In the genomic region with DNA sequence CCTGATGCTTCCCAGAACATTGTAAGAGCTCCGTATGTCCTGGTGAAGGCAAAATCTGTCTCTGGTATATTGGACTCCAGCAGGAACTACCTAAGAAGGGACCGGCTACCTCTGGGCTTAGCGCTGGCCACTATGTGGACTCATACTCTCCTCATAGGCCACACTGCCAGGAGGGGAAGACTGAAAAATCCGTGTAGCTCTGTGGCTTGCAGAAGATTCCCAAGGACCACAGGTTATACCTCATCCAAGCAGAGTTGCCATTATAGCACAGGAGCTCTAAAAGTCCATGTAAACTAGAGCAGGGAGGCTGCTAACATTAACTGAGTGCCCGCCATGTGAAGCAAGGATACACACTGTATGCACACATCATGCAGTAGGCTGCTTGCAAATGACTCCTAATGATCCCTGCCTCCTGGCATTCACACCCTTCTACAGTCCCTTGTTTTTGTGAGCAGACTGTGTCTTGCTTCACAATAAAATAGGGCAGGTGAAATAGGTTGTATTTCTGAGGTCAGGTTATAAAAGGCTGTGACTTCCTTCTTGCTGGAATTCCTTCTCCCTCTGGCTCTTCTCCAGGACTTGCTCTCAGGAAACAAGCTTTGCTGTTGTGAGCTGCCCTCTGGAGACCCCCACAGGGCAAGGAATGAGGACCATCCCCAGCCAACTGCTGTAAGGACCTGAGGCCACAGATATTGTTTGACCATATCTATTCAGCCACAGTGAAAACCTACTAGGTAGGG, we compare ENCODE assay signal across 29 cellular contexts.
"Had no signal": no experiment of that assay in that cellular context is flagged by ENCODE, and none has a peak within 500 bp of the region (broad histone marks: within the 10 kb centered on the region; RNA-seq: fewer than 3 reads in every experiment).

No MANE protein-coding gene starts in this region.

- H3K4me3 Mint-ChIP-seq: naive thymus-derived CD4-positive, alpha-beta T cell; nephron; neural progenitor cell; stimulated activated naive CD8-positive, alpha-beta T cell treated with anti-CD3 and anti-CD28 coated beads, Interleukin-15, amount 100 ng/mL, for 72 hours had no signal

- H3K4me3 ChIP-seq: coronary artery, gastrocnemius medialis, heart left ventricle, hepatocyte, left ventricle myocardium inferior, lower lobe of right lung, neural progenitor cell, pancreas, right lobe of liver, smooth muscle cell, suprapubic skin, vagina had no signal

- H3K9ac ChIP-seq: neural progenitor cell had no signal

- H3K36me3 Mint-ChIP-seq: naive thymus-derived CD4-positive, alpha-beta T cell; neural progenitor cell had no signal

- H3K79me2 ChIP-seq: hepatocyte had no signal

- DNase-seq: central memory CD4-positive, alpha-beta T cell; dermis blood vessel endothelial cell; effector memory CD4-positive, alpha-beta T cell; erythroblast; gastrocnemius medialis; heart left ventricle; left cardiac atrium; left ventricle myocardium inferior; lower lobe of right lung; naive thymus-derived CD4-positive, alpha-beta T cell; nucleus accumbens; pancreas; right lobe of liver; stimulated activated CD4-positive, alpha-beta T cell treated with anti-CD3 and anti-CD28 coated beads, Interleukin-12 subunit alpha, Interleukin-12 subunit beta, amount 100 ng/mL, for 4 hours; stimulated activated CD4-positive, alpha-beta T cell treated with anti-CD3 and anti-CD28 coated beads, Interleukin-1b, Interleukin-23, amount 100 ng/mL, for 48 hours; stimulated activated CD4-positive, alpha-beta T cell treated with anti-CD3 and anti-CD28 coated beads, Interleukin-4, amount 100 ng/mL, for 1 hour; stimulated activated CD8-positive, alpha-beta memory T cell treated with anti-CD3 and anti-CD28 coated beads, Interleukin-4, amount 100 ng/mL, for 48 hours; stimulated activated naive CD4-positive, alpha-beta T cell; stimulated activated naive CD8-positive, alpha-beta T cell treated with anti-CD3 and anti-CD28 coated beads, Interleukin-15, amount 100 ng/mL, for 72 hours; trophoblast cell had no signal

- H3K4me2 ChIP-seq: hepatocyte, neural progenitor cell, smooth muscle cell had no signal

- H3K36me3 ChIP-seq: gastrocnemius medialis, heart left ventricle, left ventricle myocardium inferior, lower lobe of right lung, neural progenitor cell, pancreas, right lobe of liver, suprapubic skin, vagina had no signal

- H3K27ac ChIP-seq: coronary artery, gastrocnemius medialis, heart left ventricle, hepatocyte, left ventricle myocardium inferior, lower lobe of right lung, neural progenitor cell, pancreas, right lobe of liver, suprapubic skin, vagina had no signal

- FAIRE-seq: endometrium, islet of Langerhans, pancreas had no signal

- H3K27ac Mint-ChIP-seq: nephron, neural progenitor cell had no signal

- H3K9me3 ChIP-seq: gastrocnemius medialis, heart left ventricle, left ventricle myocardium inferior, lower lobe of right lung, pancreas, right lobe of liver, suprapubic skin, vagina had no signal

- H3K9me3 Mint-ChIP-seq: nephron; stimulated activated naive CD8-positive, alpha-beta T cell treated with anti-CD3 and anti-CD28 coated beads, Interleukin-15, amount 100 ng/mL, for 72 hours had no signal

- ATAC-seq: gastrocnemius medialis; heart left ventricle; left cardiac atrium; lower lobe of right lung; naive thymus-derived CD4-positive, alpha-beta T cell; pancreas; right lobe of liver; stimulated activated naive CD8-positive, alpha-beta T cell treated with anti-CD3 and anti-CD28 coated beads, Interleukin-15, amount 100 ng/mL, for 72 hours had no signal

- H3K27me3 ChIP-seq: gastrocnemius medialis, hepatocyte, neural progenitor cell, pancreas, right lobe of liver, vagina had no signal

- H3K4me1 ChIP-seq: gastrocnemius medialis, heart left ventricle, left ventricle myocardium inferior, lower lobe of right lung, pancreas, right lobe of liver had no signal
